Comparison of ENCODE assay signal across 8 cellular contexts in the genomic region with DNA sequence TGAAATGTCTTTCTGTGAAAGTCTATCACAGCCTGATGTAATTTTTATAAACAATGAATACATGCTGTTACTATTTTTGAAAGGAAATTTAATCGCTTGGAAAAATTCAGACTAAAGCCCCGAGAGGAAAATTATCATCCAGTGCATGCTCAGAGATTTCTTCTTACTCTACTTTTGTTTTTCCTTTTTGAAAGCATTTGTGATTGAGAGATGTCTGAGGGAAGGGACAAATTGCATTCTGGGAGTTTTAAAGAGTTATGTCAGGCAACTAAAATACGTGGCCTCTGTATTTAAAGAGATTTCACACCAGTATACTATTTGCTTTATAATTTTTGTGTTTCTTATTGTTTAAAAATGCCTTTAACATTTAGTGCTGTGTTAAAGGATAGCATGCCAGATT. TPM values are rescaled to one million over a fixed set of nuclear protein-coding genes. Genes with fewer than 3 reads are reported as not detected.
DNase-seq lines count a peak whose midpoint lies in the region; ATAC-seq, FAIRE-seq and TF ChIP-seq lines count a peak whose summit lies in the region.

No MANE protein-coding gene starts in this region.

- no peak for TF ChIP-seq RAD21 in A549 (conservative IDR thresholded peaks at IDR 0.05 in 1 of 2, IDR thresholded peaks at IDR 0.05 in 1 of 2)

- CTCF ChIA-PET in A549 (lab: Yijun Ruan, JAX): interaction anchor here (2.0 kb wide), 1 partner anchor 67 kb away, joined by 5 read pairs; no protein-coding TSS in a partner anchor

- H3K4me3 Mint-ChIP-seq in mesothelial cell of epicardium: peak overlapping the region; percentile 88

- TF ChIP-seq CTCF in A549 (IDR thresholded peaks at IDR 0.05): no peak
- no peak for TF ChIP-seq CTCF in ascending aorta (IDR thresholded peaks at IDR 0.05)
- no peak for TF ChIP-seq CTCF in mesothelial cell of epicardium (IDR thresholded peaks at IDR 0.05; ENCODE audit: unreplicated experiment)

- TF ChIP-seq POLR2A in A549 (IDR thresholded peaks at IDR 0.05; ENCODE audit: low read length): no peak

- H3K27me3 ChIP-seq in HUES6 (ENCODE audit: control insufficient read depth, insufficient read depth, low read length) (no peaks in the 10 kb centered on the region), ascending aorta (no peaks in the 10 kb centered on the region)

- TF ChIP-seq EP300 in A549 (IDR thresholded peaks at IDR 0.05): no peak

- H3K27ac Mint-ChIP-seq in mesothelial cell of epicardium: peak overlapping the region; percentile 100

- POLR2A ChIA-PET in A549 (lab: Yijun Ruan, JAX): interaction anchor here (0.7 to 2.7 kb wide), 3 partner anchors 66 to 123 kb away, joined by 3 to 12 read pairs (median 5); a partner anchor contains a TSS

- H3K4me1 ChIP-seq in A549 (peaks cover 53% of the 10 kb centered on the region), HUES6 (ENCODE audit: control insufficient read depth, insufficient read depth, low read length) (peaks cover 45% of the 10 kb centered on the region), ascending aorta (peaks cover 3 to 34% of the 10 kb centered on the region in 2 donors)

- intact Hi-C loops in ascending aorta (cut with DNase I): no loop called here

- H3K9ac ChIP-seq in HUES6 (ENCODE audit: low read length): peak overlapping the region; percentile 99

- no peaks in the 10 kb centered on the region for H3K36me3 Mint-ChIP-seq in mesothelial cell of epicardium

- no peaks in the 10 kb centered on the region for H3K9me3 Mint-ChIP-seq in mesothelial cell of epicardium

- no peaks in the 10 kb centered on the region for H3K27me3 Mint-ChIP-seq in mesothelial cell of epicardium (ENCODE audit: low read depth)

- no peak for DNase-seq in A549 (ENCODE audit: low read depth in 1 of 2, low spot score in 1 of 2)
- DNase-seq in ascending aorta (ENCODE audit: low spot score in 2 of 2): no peak
- DNase-seq in mesothelial cell of epicardium (ENCODE audit: low spot score in 2 of 2, unreplicated experiment in 2 of 2): no peak
- no peak for DNase-seq in NOMO-1 treated with DMSO at 0.1 percent for 48 hours (lab: John Stamatoyannopoulos, UW; ENCODE audit: unreplicated experiment)
- no peak for DNase-seq in EL
- DNase-seq in SKM-1 treated with dmso at 0.1 percent for 144 hours (lab: John Stamatoyannopoulos, UW; ENCODE audit: unreplicated experiment): no peak
- no peak for DNase-seq in NCI-H1048 (lab: John Stamatoyannopoulos, UW)

- no peak for FAIRE-seq in A549 (lab: Jason Lieb, UNC)

- ATAC-seq in A549: no peak

- H3K9me3 ChIP-seq in A549 (no peaks in the 10 kb centered on the region), HUES6 (ENCODE audit: control insufficient read depth, insufficient read depth, low read depth, low read length) (no peaks in the 10 kb centered on the region), ascending aorta (no peaks in the 10 kb centered on the region)

- WGBS in A549 (ENCODE audit: missing lambda C conversion rate): 12% methylated on average over 3 of the region's 3 CpGs

- peak overlapping the region; percentile 85; the same call in 2 of the 3 replicates for H3K4me3 ChIP-seq in A549
- peak overlapping the region; percentile 81; the same call in 1 of the 2 replicates for H3K4me3 ChIP-seq in HUES6 (ENCODE audit: low read depth, low read length)
- peak overlapping the region; percentile 83 to 97 for H3K4me3 ChIP-seq in ascending aorta

- H3K4me1 Mint-ChIP-seq in mesothelial cell of epicardium: peaks cover 68% of the 10 kb centered on the region

- peak overlapping the region; percentile 93 for H3K4me2 ChIP-seq in A549

- no peaks in the 10 kb centered on the region; the same call in 1 of the 2 replicates for H3K36me3 ChIP-seq in HUES6 (ENCODE audit: control insufficient read depth, insufficient read depth, low read length)
- H3K36me3 ChIP-seq in ascending aorta: no peaks in the 10 kb centered on the region

- peak overlapping the region; percentile 98 to 100 for H3K27ac ChIP-seq in A549
- H3K27ac ChIP-seq in HUES6 (ENCODE audit: low read depth, low read length): peak overlapping the region; percentile 89
- peak overlapping the region; percentile 99 to 100 for H3K27ac ChIP-seq in ascending aorta

TF ChIP-seq in A549, 52 proteins besides CTCF, POLR2A, EP300 and RAD21:
- TF ChIP-seq EHMT2 (IDR thresholded peaks at IDR 0.05; ENCODE audit: low read depth) (no peak), ZFP36 (IDR thresholded peaks at IDR 0.05; ENCODE audit: borderline replicate concordance, partially characterized antibody) (no peak), HOXB5 (CRISPR knock-in tag; IDR thresholded peaks at IDR 0.05) (no peak), EHF (CRISPR knock-in tag; IDR thresholded peaks at IDR 0.05) (no peak), MYC (IDR thresholded peaks at IDR 0.05; ENCODE audit: borderline replicate concordance, low read length) (no peak), FOXS1 (CRISPR knock-in tag; IDR thresholded peaks at IDR 0.05) (no peak), KDM5A (IDR thresholded peaks at IDR 0.05) (no peak), SMC3 (IDR thresholded peaks at IDR 0.05) (no peak), JUNB (IDR thresholded peaks at IDR 0.05) (no peak)
- TF ChIP-seq, protein P1, sequence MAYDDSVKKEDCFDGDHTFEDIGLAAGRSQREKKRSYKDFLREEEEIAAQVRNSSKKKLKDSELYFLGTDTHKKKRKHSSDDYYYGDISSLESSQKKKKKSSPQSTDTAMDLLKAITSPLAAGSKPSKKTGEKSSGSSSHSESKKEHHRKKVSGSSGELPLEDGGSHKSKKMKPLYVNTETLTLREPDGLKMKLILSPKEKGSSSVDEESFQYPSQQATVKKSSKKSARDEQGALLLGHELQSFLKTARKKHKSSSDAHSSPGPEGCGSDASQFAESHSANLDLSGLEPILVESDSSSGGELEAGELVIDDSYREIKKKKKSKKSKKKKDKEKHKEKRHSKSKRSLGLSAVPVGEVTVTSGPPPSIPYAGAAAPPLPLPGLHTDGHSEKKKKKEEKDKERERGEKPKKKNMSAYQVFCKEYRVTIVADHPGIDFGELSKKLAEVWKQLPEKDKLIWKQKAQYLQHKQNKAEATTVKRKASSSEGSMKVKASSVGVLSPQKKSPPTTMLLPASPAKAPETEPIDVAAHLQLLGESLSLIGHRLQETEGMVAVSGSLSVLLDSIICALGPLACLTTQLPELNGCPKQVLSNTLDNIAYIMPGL (CRISPR knock-in tag; IDR thresholded peaks at IDR 0.05; ENCODE audit: borderline replicate concordance): no peak
- TF ChIP-seq, protein P2, sequence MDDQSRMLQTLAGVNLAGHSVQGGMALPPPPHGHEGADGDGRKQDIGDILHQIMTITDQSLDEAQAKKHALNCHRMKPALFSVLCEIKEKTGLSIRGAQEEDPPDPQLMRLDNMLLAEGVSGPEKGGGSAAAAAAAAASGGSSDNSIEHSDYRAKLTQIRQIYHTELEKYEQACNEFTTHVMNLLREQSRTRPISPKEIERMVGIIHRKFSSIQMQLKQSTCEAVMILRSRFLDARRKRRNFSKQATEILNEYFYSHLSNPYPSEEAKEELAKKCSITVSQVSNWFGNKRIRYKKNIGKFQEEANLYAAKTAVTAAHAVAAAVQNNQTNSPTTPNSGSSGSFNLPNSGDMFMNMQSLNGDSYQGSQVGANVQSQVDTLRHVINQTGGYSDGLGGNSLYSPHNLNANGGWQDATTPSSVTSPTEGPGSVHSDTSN (IDR thresholded peaks at IDR 0.05): no peak

RNA-seq across cellular contexts. Expression of a gene that starts 1.4 kb away (rescaled TPM):
- 29.1 and 30.1 TPM in 2 replicates for polyA plus RNA-seq in A549 (2011; rRNA removed)
- polyA plus RNA-seq in A549 (2012; cell fraction: cytosol; rRNA removed): 7.8 and 7.9 TPM in 2 replicates
- polyA plus RNA-seq in A549 (2012; cell fraction: nucleus; rRNA removed): 7.9 and 9.4 TPM in 2 replicates
- polyA plus RNA-seq in A549 (2017; fragmentation: RNase III; extraction: RNeasy Plus Mini Kit Qiagen cat#74134 plus additional on column Dnase treatment): 18.0 to 21.3 TPM (median 18.1 TPM) in 3 replicates
- 59.7 and 60.2 TPM in 2 replicates for polyA minus RNA-seq in A549 (2011; rRNA and poly(A)+ RNA removed)
- 23.4 TPM for total RNA-seq in ascending aorta
- 131 to 145 TPM (median 143 TPM) in 3 replicates for total RNA-seq in mesothelial cell of epicardium
